In the genomic region with DNA sequence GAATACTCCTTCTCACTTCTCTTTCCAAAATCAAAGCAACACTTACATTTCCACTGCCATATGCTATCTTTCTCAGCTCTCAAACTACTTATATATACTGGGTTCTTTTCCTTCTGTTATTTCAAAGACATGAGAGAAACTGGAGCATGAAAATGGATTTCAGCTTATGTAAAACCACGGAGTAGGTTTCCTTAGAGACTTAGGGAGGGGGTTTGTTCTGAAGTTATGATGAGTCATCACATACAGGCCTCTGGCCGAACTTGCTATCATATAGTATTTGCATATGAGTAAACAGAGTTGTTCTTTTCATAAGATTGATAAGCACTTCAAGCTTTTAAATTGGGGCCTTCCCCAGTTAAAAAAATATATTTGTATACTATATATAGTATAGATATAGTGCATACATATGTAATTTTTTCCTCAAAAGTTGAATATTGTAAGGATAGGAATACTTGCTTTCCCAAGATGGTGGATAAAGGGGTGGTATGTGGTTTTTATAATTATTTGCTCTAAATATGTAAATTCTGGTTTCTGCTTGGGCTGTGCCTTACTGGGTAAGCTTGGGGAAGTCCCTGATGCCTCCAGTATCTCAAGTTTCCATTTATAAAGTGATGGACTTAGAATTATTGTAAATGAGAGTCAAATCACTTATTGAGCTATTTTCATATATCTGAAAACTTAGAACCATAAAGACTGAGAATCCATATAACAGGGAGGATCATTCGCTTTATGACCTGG, we compare ENCODE assay signal across 14 cellular contexts.
DNase-seq lines count a peak whose midpoint lies in the region; ATAC-seq and TF ChIP-seq lines count a peak whose summit lies in the region.
"Had no signal": no experiment of that assay in that cellular context is flagged by ENCODE, and none has a peak within 500 bp of the region (broad histone marks: within the 10 kb centered on the region; RNA-seq: fewer than 3 reads in every experiment).

No MANE protein-coding gene starts in this region.

- intact Hi-C loops in PC-3 (cut with micrococcal nuclease), result no loop called here

- peaks cover 6% of the 10 kb centered on the region; the same call in 1 of the 2 replicates for H3K4me1 ChIP-seq in PC-3 (ENCODE audit: insufficient read depth, low read length)
- H3K4me1 ChIP-seq: psoas muscle had no signal

- peak overlapping the region; percentile 31 for H3K4me2 ChIP-seq in PC-3 (ENCODE audit: low read length)

- peak; percentile 72 for DNase-seq in ELR (ENCODE audit: low read depth)
- DNase-seq in PC-3, result peak; percentile 33
- peak; percentile 25 for DNase-seq in fibroblast of the aortic adventitia (ENCODE audit: low read depth)
- no peak for DNase-seq in stimulated activated CD4-positive, alpha-beta T cell treated with anti-CD3 and anti-CD28 coated beads, Interleukin-4, amount 100 ng/mL, for 1 hour
- no peak for DNase-seq in Ammon's horn (ENCODE audit: low spot score)
- no peak for DNase-seq in NCI-H446 treated with DMSO at 0.1 percent for 48 hours (lab: John Stamatoyannopoulos, UW)
- DNase-seq: CD8-positive, alpha-beta T cell; NCI-H1436; psoas muscle; RPMI8226 had no signal

- H3K9ac ChIP-seq in PC-3 (ENCODE audit: low read length), result no peak overlapping the region

- H3K27me3 ChIP-seq in PC-3 (ENCODE audit: low read length), result no peaks in the 10 kb centered on the region

- POLR2A ChIA-PET in PC-3 (lab: Charles Lee; ENCODE audit: unreplicated experiment), result no interaction called here

- peak overlapping the region; percentile 37; the same call in 1 of the 2 replicates for H2AFZ ChIP-seq in PC-3 (ENCODE audit: low read length)

- TF ChIP-seq CTCF in PC-3 (conservative IDR thresholded peaks at IDR 0.05; ENCODE audit: low read depth, low read length), result no peak
- no peak for TF ChIP-seq CTCF in fibroblast of the aortic adventitia (IDR thresholded peaks at IDR 0.05; ENCODE audit: insufficient read depth, low read length)

- no peaks in the 10 kb centered on the region for H3F3A ChIP-seq in PC-3 (ENCODE audit: low read length, unreplicated experiment)

- ATAC-seq in HG02588 (IDR thresholded peaks at IDR 0.05; ENCODE audit: unreplicated experiment) (peak; percentile 44), PC-3 (peak; percentile 42), HG03571 (IDR thresholded peaks at IDR 0.05; ENCODE audit: unreplicated experiment) (no peak)
- ATAC-seq: activated naive CD4-positive, alpha-beta T cell treated with anti-CD3 and anti-CD28 coated beads, Interleukin-2, amount 50 U/mL, for 72 hours; CD8-positive, alpha-beta T cell; left lobe of liver; psoas muscle had no signal

- H3K9me2 ChIP-seq in PC-3 (replicated peaks; ENCODE audit: low read length), result no peaks in the 10 kb centered on the region

- H3K4me3 ChIP-seq in PC-3 (ENCODE audit: low read length), result no peak overlapping the region
- H3K4me3 ChIP-seq in fibroblast of the aortic adventitia (ENCODE audit: low read depth, low read length), result no peak overlapping the region
- H3K4me3 ChIP-seq: psoas muscle had no signal

- no TSS peak for BruUV-seq in PC-3 (replicated peaks; lab: Mats Ljungman, UMichigan)

- no peaks in the 10 kb centered on the region for H3K36me3 ChIP-seq in PC-3 (ENCODE audit: low read depth, low read length)

- no peaks in the 10 kb centered on the region for H3K79me2 ChIP-seq in PC-3 (ENCODE audit: low read length)

- H3K9me3 ChIP-seq in PC-3 (ENCODE audit: low read length), result no peaks in the 10 kb centered on the region
- H3K9me3 ChIP-seq: psoas muscle had no signal

- CTCF ChIA-PET in PC-3 (lab: Charles Lee), result no interaction called here

- no peaks in the 10 kb centered on the region for H4K20me1 ChIP-seq in PC-3 (ENCODE audit: low read length)

- no peak overlapping the region for H3K27ac ChIP-seq in PC-3 (ENCODE audit: low read length)
- H3K27ac ChIP-seq: psoas muscle had no signal

Comparison
In these comparisons a context has a peak if more than half of its experiments do, and no peak if none do; other contexts are left out.
1. DNase-seq: peak in ELR (single experiment), PC-3 (single experiment) and fibroblast of the aortic adventitia (single experiment); none in stimulated activated CD4-positive, alpha-beta T cell treated with anti-CD3 and anti-CD28 coated beads, Interleukin-4, amount 100 ng/mL, for 1 hour (single experiment), Ammon's horn (single experiment) and NCI-H446 treated with DMSO at 0.1 percent for 48 hours (single experiment).